In genomic region chr19:39126312-39126561, GRCh38 we compare ENCODE assay signal across 9 cellular contexts. TPM values are rescaled to one million over a fixed set of nuclear protein-coding genes. Genes with fewer than 3 reads are reported as not detected.
DNase-seq lines count a peak whose midpoint lies in the region; ATAC-seq, FAIRE-seq and TF ChIP-seq lines count a peak whose summit lies in the region.
"Had no signal": no experiment of that assay in that cellular context is flagged by ENCODE, and none has a peak within 500 bp of the region (broad histone marks: within the 10 kb centered on the region; RNA-seq: fewer than 3 reads in every experiment).

No MANE protein-coding gene starts in this region.

- H2AFZ ChIP-seq in K562 (ENCODE audit: low read depth, low read length): peak overlapping the region; percentile 91; the same call in 1 of the 2 replicates

- CTCF ChIA-PET in K562 (lab: Yijun Ruan, JAX; ENCODE audit: low intra/inter-chr PET ratio): no interaction called here

- no peaks in the 10 kb centered on the region for H3K9me3 ChIP-seq in K562 (replicated peaks; ENCODE audit: control insufficient read depth, insufficient read depth, low read depth, low read length)
- no peaks in the 10 kb centered on the region for H3K9me3 ChIP-seq in lower lobe of right lung
- H3K9me3 ChIP-seq in transverse colon: no peaks in the 10 kb centered on the region

- intact Hi-C loops in K562 (cut with micrococcal nuclease) (no loop called here), lower lobe of right lung (cut with DNase I) (loop anchor here (10.0 kb wide), 1 partner anchor 199 kb away; the partner anchor contains the start of gene LRFN1), transverse colon (cut with DNase I; ENCODE audit: low total_unique reads) (loop anchor here (5.0 kb wide), 1 partner anchor 404 kb away; no protein-coding TSS in a partner anchor)

- no peaks in the 10 kb centered on the region for H3K27me3 Mint-ChIP-seq in activated T-cell treated with anti-CD3 and anti-CD28 coated beads, Interleukin-2, amount 50 U/mL, for 72 hours (ENCODE audit: low read depth)

- POLR2A ChIA-PET in K562 (lab: Yijun Ruan, JAX): interaction anchor here (1.0 to 1.1 kb wide), 3 partner anchors 14 to 202 kb away, joined by 3 read pairs; no protein-coding TSS in a partner anchor

- no peaks in the 10 kb centered on the region for H3K9me3 Mint-ChIP-seq in activated T-cell treated with anti-CD3 and anti-CD28 coated beads, Interleukin-2, amount 50 U/mL, for 72 hours

- no peak for FAIRE-seq in K562 (lab: Jason Lieb, UNC)
- FAIRE-seq: colon had no signal

- H3K27ac ChIP-seq in K562 (ENCODE audit: extremely low read depth, low read depth, low read length): peak overlapping the region; percentile 76; the same call in 2 of the 3 replicates
- H3K27ac ChIP-seq in lower lobe of right lung: peak overlapping the region; percentile 76
- H3K27ac ChIP-seq in transverse colon: peak overlapping the region; percentile 86 to 96 (median 93)

- peaks cover 51% of the 10 kb centered on the region for H3K79me2 ChIP-seq in K562 (ENCODE audit: control insufficient read depth, insufficient read depth, low read length)

- no peak for DNase-seq in activated T-cell treated with anti-CD3 and anti-CD28 coated beads, Interleukin-2, amount 50 U/mL, for 72 hours
- DNase-seq in activated T-cell treated with anti-CD3 and anti-CD28 coated beads, Interleukin-2, amount 50 U/mL, for 48 hours: no peak
- DNase-seq in K562 (ENCODE audit: extremely low read depth in 1 of 4, low spot score in 3 of 4) (no peak), lower lobe of right lung (no peak), transverse colon (no peak), dermis blood vessel endothelial cell (no peak), SKM-1 treated with dmso at 0.1 percent for 144 hours (lab: John Stamatoyannopoulos, UW; ENCODE audit: unreplicated experiment) (no peak)

- H3K4me3 Mint-ChIP-seq in activated T-cell treated with anti-CD3 and anti-CD28 coated beads, Interleukin-2, amount 50 U/mL, for 72 hours: peak overlapping the region; percentile 79 to 85

- H3K4me3 ChIP-seq in K562: peak overlapping the region; percentile 79
- H3K4me3 ChIP-seq in lower lobe of right lung: peak overlapping the region; percentile 92
- H3K4me3 ChIP-seq in transverse colon: peak overlapping the region; percentile 65 to 84 (median 82)

- H3K4me1 ChIP-seq in K562 (replicated peaks in 1 of 2; ENCODE audit: control insufficient read depth in 2 of 2, insufficient read depth in 2 of 2, low read length in 2 of 2) (peaks cover 3 to 35% of the 10 kb centered on the region in 2 experiments; a peak in 3 of 5 replicates), lower lobe of right lung (peaks cover 69% of the 10 kb centered on the region), transverse colon (peaks cover 18 to 61% (median 49%) of the 10 kb centered on the region in 4 donors)

- no peak for TF ChIP-seq POLR2A in K562 (conservative IDR thresholded peaks at IDR 0.05)
- TF ChIP-seq POLR2A in transverse colon (IDR thresholded peaks at IDR 0.05): no peak

- H3K4me2 ChIP-seq in K562 (ENCODE audit: insufficient read depth, low read length): peak overlapping the region; percentile 77

- H4K20me1 ChIP-seq in K562 (replicated peaks; ENCODE audit: control insufficient read depth, insufficient read depth, low read length): peaks cover 26% of the 10 kb centered on the region

- TF ChIP-seq CTCF in K562 (IDR thresholded peaks at IDR 0.05 in 2 of 3, conservative IDR thresholded peaks at IDR 0.05 in 1 of 3; ENCODE audit: insufficient read depth in 2 of 3, low read depth in 1 of 3, low read length in 3 of 3) (no peak), lower lobe of right lung (IDR thresholded peaks at IDR 0.05) (no peak), transverse colon (IDR thresholded peaks at IDR 0.05) (no peak)

- peak overlapping the region; percentile 71 to 93; a peak in 3 of 4 replicates for H3K9ac ChIP-seq in K562 (ENCODE audit: insufficient read depth in 1 of 2, low read depth in 2 of 2, low read length in 2 of 2)

- no TSS peak for BruUV-seq in K562 (replicated peaks; lab: Mats Ljungman, UMichigan)

- H3K36me3 ChIP-seq in K562 (ENCODE audit: control insufficient read depth, insufficient read depth, low read length) (peaks cover 3% of the 10 kb centered on the region; the same call in 1 of the 3 replicates), lower lobe of right lung (no peaks in the 10 kb centered on the region), transverse colon (no peaks in the 10 kb centered on the region)

- no peaks in the 10 kb centered on the region for H3K27me3 ChIP-seq in K562 (ENCODE audit: control insufficient read depth in 2 of 2, insufficient read depth in 2 of 2, low read length in 2 of 2)
- no peaks in the 10 kb centered on the region for H3K27me3 ChIP-seq in lower lobe of right lung (ENCODE audit: low read depth)
- no peaks in the 10 kb centered on the region for H3K27me3 ChIP-seq in transverse colon

- peaks cover 50% of the 10 kb centered on the region for H3K4me1 Mint-ChIP-seq in activated T-cell treated with anti-CD3 and anti-CD28 coated beads, Interleukin-2, amount 50 U/mL, for 72 hours (ENCODE audit: low read depth)

- peaks cover 14% of the 10 kb centered on the region for H3K9me1 ChIP-seq in K562 (ENCODE audit: control insufficient read depth, insufficient read depth, low read length)

- no peak for TF ChIP-seq RAD21 in K562 (CRISPR knock-in tag; conservative IDR thresholded peaks at IDR 0.05 in 1 of 2, IDR thresholded peaks at IDR 0.05 in 1 of 2)

- ATAC-seq in activated T-cell treated with anti-CD3 and anti-CD28 coated beads, Interleukin-2, amount 50 U/mL, for 72 hours (replicated peaks in 1 of 2): no peak
- no peak for ATAC-seq in K562
- ATAC-seq in lower lobe of right lung: no peak
- no peak for ATAC-seq in HG03469 (IDR thresholded peaks at IDR 0.05; ENCODE audit: unreplicated experiment)

- in situ Hi-C loops in K562 (cut with MboI): no loop called here
- in situ Hi-C loops in transverse colon (cut with MboI; ENCODE audit: low pct_ligation_motif_present in 1 of 4, low pct_unique_long_range_greater_than_20kb in 1 of 4, low sequenced_read_pairs in 3 of 4): loop anchor here in 1 of 4 donors (10.0 kb wide), 1 partner anchor 209 kb away; the partner anchor contains the start of gene GMFG

- H3K36me3 Mint-ChIP-seq in activated T-cell treated with anti-CD3 and anti-CD28 coated beads, Interleukin-2, amount 50 U/mL, for 72 hours (ENCODE audit: insufficient read depth in 2 of 2): no peaks in the 10 kb centered on the region

- WGBS in K562 (ENCODE audit: insufficient coverage, low coverage, missing lambda C conversion rate): 3% methylated on average over 6 of the region's 8 CpGs
- 2% methylated on average over 8 of the region's 8 CpGs; no CpG with 5 or more reads in 1 of the 2 donors for WGBS in transverse colon (ENCODE audit: low coverage in 1 of 2), 2 donors

- no peak overlapping the region for H3K27ac Mint-ChIP-seq in activated T-cell treated with anti-CD3 and anti-CD28 coated beads, Interleukin-2, amount 50 U/mL, for 72 hours

- TF ChIP-seq EP300 in K562 (IDR thresholded peaks at IDR 0.05; ENCODE audit: low read length) (no peak), transverse colon (IDR thresholded peaks at IDR 0.05; ENCODE audit: low read depth) (no peak)

TF ChIP-seq in K562, 482 proteins besides CTCF, POLR2A, EP300 and RAD21 (continues in another document):
- no peak for TF ChIP-seq C11orf30 (IDR thresholded peaks at IDR 0.05; ENCODE audit: low read depth)

RNA-seq across cellular contexts. Expression of gene PAK4, which starts 0.7 kb away (rescaled TPM):
- total RNA-seq in activated T-cell treated with anti-CD3 and anti-CD28 coated beads, Interleukin-2, amount 50 U/mL, for 72 hours: 10 to 100 TPM; 12.9 to 17.0 TPM
- total RNA-seq in K562 (2011; cell fraction: chromatin; rRNA removed; ENCODE audit: low replicate concordance): 16.9 and 47.2 TPM in 2 replicates
- 23.7 and 25.8 TPM in 2 replicates for total RNA-seq in K562 (2011; cell fraction: nucleolus; rRNA removed)
- total RNA-seq in K562 (2011; cell fraction: nucleoplasm; rRNA removed): 17.7 and 19.4 TPM in 2 replicates
- total RNA-seq in K562 (2014; rRNA removed): 5.8 and 9.2 TPM in 2 replicates
- total RNA-seq in K562 (2014; rRNA removed; fragmentation: Illumina TruSeq; extraction: Trizol): 1.6 and 2.6 TPM in 2 replicates
- 5.4 and 6.3 TPM in 2 replicates for total RNA-seq in K562 (2015; rRNA removed; fragmentation: Illumina TruSeq; extraction: Trizol)
- total RNA-seq in K562 (2021): 33.1 and 33.5 TPM in 2 replicates
- polyA plus RNA-seq in K562 (2011; rRNA removed): 6.0 and 12.1 TPM in 2 replicates
- polyA plus RNA-seq in K562 (2011; cell fraction: cytosol; rRNA removed): 12.2 and 23.6 TPM in 2 replicates
- 16.7 and 23.1 TPM in 2 replicates for polyA plus RNA-seq in K562 (2011; cell fraction: nucleus; rRNA removed)
- polyA plus RNA-seq in K562 (2012): 25.3 and 28.8 TPM in 2 replicates
- 10.6 and 22.2 TPM in 2 replicates for polyA plus RNA-seq in K562 (2014; fragmentation: Illumina TruSeq; extraction: Trizol)
- under 1 TPM; 0.21 to 0.46 TPM for polyA plus RNA-seq in K562 (2014; fragmentation: Nextera tagmentation; extraction: Ambion mirVana)
- polyA plus RNA-seq in K562 (2014; rRNA removed): 11.5 and 14.4 TPM in 2 replicates
- polyA minus RNA-seq in K562 (2011; rRNA and poly(A)+ RNA removed): 4.8 and 6.7 TPM in 2 replicates
- 13.6 and 24.9 TPM in 2 replicates for polyA minus RNA-seq in K562 (2011; cell fraction: cytosol; rRNA and poly(A)+ RNA removed)
- 6.2 and 7.1 TPM in 2 replicates for polyA minus RNA-seq in K562 (2011; cell fraction: nucleus; rRNA and poly(A)+ RNA removed)
- 73.0 TPM for total RNA-seq in lower lobe of right lung
- 10 to 100 TPM; 43.8 to 96.1 (median 63.2) TPM for total RNA-seq in transverse colon
- 5.8 and 17.4 TPM in 2 replicates for total RNA-seq in dermis blood vessel endothelial cell

RNA-seq across cellular contexts. Expression of gene ACP7, which starts 42.1 kb away (rescaled TPM):
- not detected for total RNA-seq in activated T-cell treated with anti-CD3 and anti-CD28 coated beads, Interleukin-2, amount 50 U/mL, for 72 hours
- total RNA-seq in K562 (2011; cell fraction: chromatin; rRNA removed; ENCODE audit: low replicate concordance): not detected in 2 replicates
- not detected in 2 replicates for total RNA-seq in K562 (2011; cell fraction: nucleolus; rRNA removed)
- not detected in 2 replicates for total RNA-seq in K562 (2011; cell fraction: nucleoplasm; rRNA removed)
- not detected in 2 replicates for total RNA-seq in K562 (2014; rRNA removed)
- total RNA-seq in K562 (2014; rRNA removed; fragmentation: Illumina TruSeq; extraction: Trizol): not detected in 2 replicates
- not detected in 2 replicates for total RNA-seq in K562 (2015; rRNA removed; fragmentation: Illumina TruSeq; extraction: Trizol)
- not detected in 2 replicates for total RNA-seq in K562 (2021)
- not detected in 2 replicates for polyA plus RNA-seq in K562 (2011; rRNA removed)
- not detected in 2 replicates for polyA plus RNA-seq in K562 (2011; cell fraction: cytosol; rRNA removed)
- not detected in 2 replicates for polyA plus RNA-seq in K562 (2011; cell fraction: nucleus; rRNA removed)
- not detected in 2 replicates for polyA plus RNA-seq in K562 (2012)
- polyA plus RNA-seq in K562 (2014; fragmentation: Illumina TruSeq; extraction: Trizol): not detected in 2 replicates
- polyA plus RNA-seq in K562 (2014; fragmentation: Nextera tagmentation; extraction: Ambion mirVana): not detected
- polyA plus RNA-seq in K562 (2014; rRNA removed): not detected in 2 replicates
- not detected in 2 replicates for polyA minus RNA-seq in K562 (2011; rRNA and poly(A)+ RNA removed)
- polyA minus RNA-seq in K562 (2011; cell fraction: cytosol; rRNA and poly(A)+ RNA removed): not detected in 2 replicates
- polyA minus RNA-seq in K562 (2011; cell fraction: nucleus; rRNA and poly(A)+ RNA removed): not detected in 2 replicates
- not detected for total RNA-seq in lower lobe of right lung
- not detected for total RNA-seq in transverse colon
- total RNA-seq in dermis blood vessel endothelial cell: 0.19 TPM in 1 of 2 replicates, not detected in the other
